Comparison of ENCODE assay signal across 13 cellular contexts in genomic region chr14:65421201-65421981, GRCh38. TPM values are rescaled to one million over a fixed set of nuclear protein-coding genes. Genes with fewer than 3 reads are reported as not detected.
A peak's percentile ranks its signal among the peaks of the same experiment; 100 is the strongest.
DNase-seq lines count a peak whose midpoint lies in the region; ATAC-seq and TF ChIP-seq lines count a peak whose summit lies in the region.
"Had no signal": no experiment of that assay in that cellular context is flagged by ENCODE, and none has a peak within 500 bp of the region (broad histone marks: within the 10 kb centered on the region; RNA-seq: fewer than 3 reads in every experiment).

No MANE protein-coding gene starts in this region.

- TF ChIP-seq CTCF in BJ (IDR thresholded peaks at IDR 0.05; ENCODE audit: insufficient read depth, low read depth, low read length): no peak
- TF ChIP-seq CTCF in choroid plexus epithelial cell (conservative IDR thresholded peaks at IDR 0.05; ENCODE audit: low read depth, low read length): no peak
- TF ChIP-seq CTCF in mesothelial cell of epicardium (IDR thresholded peaks at IDR 0.05; ENCODE audit: unreplicated experiment): no peak
- no peak for TF ChIP-seq CTCF in activated CD8-positive, alpha-beta T cell treated with anti-CD3 and anti-CD28 coated beads for 36 hours (IDR thresholded peaks at IDR 0.05)

- POLR2A ChIA-PET in BJ (lab: Charles Lee): no interaction called here
- POLR2A ChIA-PET in activated CD8-positive, alpha-beta T cell treated with anti-CD3 and anti-CD28 coated beads for 36 hours (lab: Charles Lee): no interaction called here

- ATAC-seq in activated CD8-positive, alpha-beta T cell treated with anti-CD3 and anti-CD28 coated beads for 36 hours: no peak
- ATAC-seq in stimulated activated effector memory CD8-positive, alpha-beta T cell treated with anti-CD3 and anti-CD28 coated beads, Interleukin-12 subunit alpha, Interleukin-12 subunit beta, amount 100 ng/mL, for 72 hours: no peak
- ATAC-seq in HG03439 (IDR thresholded peaks at IDR 0.05; ENCODE audit: unreplicated experiment): no peak

- H3K4me1 Mint-ChIP-seq in IgD-negative memory B cell: peaks cover 21 to 39% (median 33%) of the 10 kb centered on the region in 3 donors
- peaks cover 25% of the 10 kb centered on the region for H3K4me1 Mint-ChIP-seq in mesothelial cell of epicardium
- peaks cover 40% of the 10 kb centered on the region for H3K4me1 Mint-ChIP-seq in activated CD8-positive, alpha-beta T cell treated with anti-CD3 and anti-CD28 coated beads for 36 hours (ENCODE audit: low read depth)
- H3K4me1 Mint-ChIP-seq in stimulated activated effector memory CD8-positive, alpha-beta T cell treated with anti-CD3 and anti-CD28 coated beads, Interleukin-12 subunit alpha, Interleukin-12 subunit beta, amount 100 ng/mL, for 72 hours: peaks cover 14% of the 10 kb centered on the region

- H3K36me3 Mint-ChIP-seq in IgD-negative memory B cell (peaks cover 4% of the 10 kb centered on the region), mesothelial cell of epicardium (peaks cover 4% of the 10 kb centered on the region)
- peaks cover 13% of the 10 kb centered on the region for H3K36me3 Mint-ChIP-seq in activated CD8-positive, alpha-beta T cell treated with anti-CD3 and anti-CD28 coated beads for 36 hours (ENCODE audit: low read depth)
- H3K36me3 Mint-ChIP-seq in stimulated activated effector memory CD8-positive, alpha-beta T cell treated with anti-CD3 and anti-CD28 coated beads, Interleukin-12 subunit alpha, Interleukin-12 subunit beta, amount 100 ng/mL, for 72 hours: peaks cover 14% of the 10 kb centered on the region

- H3K4me3 ChIP-seq in BJ (ENCODE audit: low read depth, low read length) (peak overlapping the region; percentile 3; the same call in 1 of the 2 replicates), choroid plexus epithelial cell (ENCODE audit: low read depth, low read length) (no peak overlapping the region)
- H3K4me3 ChIP-seq: cardiac muscle cell had no signal

- no peaks in the 10 kb centered on the region for H3K27me3 ChIP-seq in BJ (ENCODE audit: control insufficient read depth, insufficient read depth, low read length)
- H3K27me3 ChIP-seq: cardiac muscle cell had no signal

- H3K27ac Mint-ChIP-seq in IgD-negative memory B cell: peak overlapping the region in 2 of 3 donors; percentile 2 to 61
- peak overlapping the region; percentile 32 for H3K27ac Mint-ChIP-seq in mesothelial cell of epicardium
- no peak overlapping the region for H3K27ac Mint-ChIP-seq in activated CD8-positive, alpha-beta T cell treated with anti-CD3 and anti-CD28 coated beads for 36 hours
- H3K27ac Mint-ChIP-seq in stimulated activated effector memory CD8-positive, alpha-beta T cell treated with anti-CD3 and anti-CD28 coated beads, Interleukin-12 subunit alpha, Interleukin-12 subunit beta, amount 100 ng/mL, for 72 hours: no peak overlapping the region

- no peaks in the 10 kb centered on the region for H3K9me3 Mint-ChIP-seq in IgD-negative memory B cell
- H3K9me3 Mint-ChIP-seq in mesothelial cell of epicardium: no peaks in the 10 kb centered on the region
- H3K9me3 Mint-ChIP-seq in activated CD8-positive, alpha-beta T cell treated with anti-CD3 and anti-CD28 coated beads for 36 hours: no peaks in the 10 kb centered on the region
- no peaks in the 10 kb centered on the region for H3K9me3 Mint-ChIP-seq in stimulated activated effector memory CD8-positive, alpha-beta T cell treated with anti-CD3 and anti-CD28 coated beads, Interleukin-12 subunit alpha, Interleukin-12 subunit beta, amount 100 ng/mL, for 72 hours

- H3K4me3 Mint-ChIP-seq in IgD-negative memory B cell (peak overlapping the region in 2 of 4 donors; percentile 17 to 84), mesothelial cell of epicardium (no peak overlapping the region)
- H3K4me3 Mint-ChIP-seq in activated CD8-positive, alpha-beta T cell treated with anti-CD3 and anti-CD28 coated beads for 36 hours: no peak overlapping the region
- H3K4me3 Mint-ChIP-seq in stimulated activated effector memory CD8-positive, alpha-beta T cell treated with anti-CD3 and anti-CD28 coated beads, Interleukin-12 subunit alpha, Interleukin-12 subunit beta, amount 100 ng/mL, for 72 hours: no peak overlapping the region

- intact Hi-C loops in activated CD8-positive, alpha-beta T cell treated with anti-CD3 and anti-CD28 coated beads for 36 hours (cut with micrococcal nuclease): no loop called here

- CTCF ChIA-PET in BJ (lab: Yijun Ruan, JAX): interaction anchor here (0.7 to 1.0 kb wide), 2 partner anchors 8 to 13 kb away, joined by 3 to 4 read pairs; no protein-coding TSS in a partner anchor
- CTCF ChIA-PET in activated CD8-positive, alpha-beta T cell treated with anti-CD3 and anti-CD28 coated beads for 36 hours (lab: Charles Lee): no interaction called here

- H3K36me3 ChIP-seq in BJ (ENCODE audit: control insufficient read depth, insufficient read depth, low read length): no peaks in the 10 kb centered on the region
- H3K36me3 ChIP-seq: cardiac muscle cell had no signal

- DNase-seq in BJ (ENCODE audit: low read depth): peak; percentile 91
- DNase-seq in choroid plexus epithelial cell (ENCODE audit: low read depth): peak; percentile 68
- no peak for DNase-seq in mesothelial cell of epicardium (ENCODE audit: low spot score in 2 of 2, unreplicated experiment in 2 of 2)
- no peak for DNase-seq in activated CD8-positive, alpha-beta T cell treated with anti-CD3 and anti-CD28 coated beads for 36 hours
- DNase-seq in stimulated activated effector memory CD8-positive, alpha-beta T cell treated with anti-CD3 and anti-CD28 coated beads, Interleukin-12 subunit alpha, Interleukin-12 subunit beta, amount 100 ng/mL, for 72 hours (ENCODE audit: low spot score in 2 of 2): no peak
- DNase-seq in NCI-H2029 (lab: John Stamatoyannopoulos, UW): no peak
- DNase-seq: activated T-cell treated with anti-CD3 and anti-CD28 coated beads for 4 hours, DMS153, NCI-H1105 treated with DMSO at 0.1 percent for 48 hours, T-helper 9 cell had no signal

- no peaks in the 10 kb centered on the region for H3K27me3 Mint-ChIP-seq in IgD-negative memory B cell
- H3K27me3 Mint-ChIP-seq in mesothelial cell of epicardium (ENCODE audit: low read depth): no peaks in the 10 kb centered on the region
- H3K27me3 Mint-ChIP-seq in activated CD8-positive, alpha-beta T cell treated with anti-CD3 and anti-CD28 coated beads for 36 hours: no peaks in the 10 kb centered on the region

RNA-seq across cellular contexts. Expression of gene FUT8, which starts 8.9 kb away (rescaled TPM):
- polyA plus RNA-seq in BJ (2011; rRNA removed): 14.7 and 23.0 TPM in 2 replicates
- polyA minus RNA-seq in BJ (2011; rRNA and poly(A)+ RNA removed): 17.8 and 18.0 TPM in 2 replicates
- polyA plus RNA-seq in IgD-negative memory B cell: 14.0 TPM
- total RNA-seq in mesothelial cell of epicardium: 48.9 to 51.8 TPM (median 49.4 TPM) in 3 replicates
- 10 to 100 TPM; 55.7 to 61.0 TPM for total RNA-seq in activated CD8-positive, alpha-beta T cell treated with anti-CD3 and anti-CD28 coated beads for 36 hours

Comparison
In these comparisons a context has a peak if more than half of its experiments do, and no peak if none do; other contexts are left out.
1. DNase-seq: peak in BJ (single experiment) and choroid plexus epithelial cell (single experiment); none in mesothelial cell of epicardium (0 of 2), activated CD8-positive, alpha-beta T cell treated with anti-CD3 and anti-CD28 coated beads for 36 hours (single experiment), stimulated activated effector memory CD8-positive, alpha-beta T cell treated with anti-CD3 and anti-CD28 coated beads, Interleukin-12 subunit alpha, Interleukin-12 subunit beta, amount 100 ng/mL, for 72 hours (0 of 2) and NCI-H2029 (single experiment).
2. H3K27ac Mint-ChIP-seq: peak in IgD-negative memory B cell (2 of 3) and mesothelial cell of epicardium (single experiment); none in activated CD8-positive, alpha-beta T cell treated with anti-CD3 and anti-CD28 coated beads for 36 hours (single experiment) and stimulated activated effector memory CD8-positive, alpha-beta T cell treated with anti-CD3 and anti-CD28 coated beads, Interleukin-12 subunit alpha, Interleukin-12 subunit beta, amount 100 ng/mL, for 72 hours (single experiment).